ENCODE assay signal across 2 cellular contexts in genomic region chr9:110092792-110093191, GRCh38.
TF ChIP-seq lines count a peak whose summit lies in the region.

No MANE protein-coding gene starts in this region.

TF ChIP-seq in GM23338, 12 proteins besides CTCF, POLR2A, EP300 and RAD21 (continued from another document):
- no peak for TF ChIP-seq ZNF114 (CRISPR knock-in tag; IDR thresholded peaks at IDR 0.05)
- TF ChIP-seq ZNF331 (CRISPR knock-in tag; IDR thresholded peaks at IDR 0.05; ENCODE audit: low read depth) = no peak
- TF ChIP-seq REST (IDR thresholded peaks at IDR 0.05; ENCODE audit: unreplicated experiment) = no peak
- TF ChIP-seq EZH2phosphoT487 (IDR thresholded peaks at IDR 0.05; ENCODE audit: unreplicated experiment) = no peak
- no peak for TF ChIP-seq NANOG (IDR thresholded peaks at IDR 0.05; ENCODE audit: borderline replicate concordance)
- TF ChIP-seq, protein P1, sequence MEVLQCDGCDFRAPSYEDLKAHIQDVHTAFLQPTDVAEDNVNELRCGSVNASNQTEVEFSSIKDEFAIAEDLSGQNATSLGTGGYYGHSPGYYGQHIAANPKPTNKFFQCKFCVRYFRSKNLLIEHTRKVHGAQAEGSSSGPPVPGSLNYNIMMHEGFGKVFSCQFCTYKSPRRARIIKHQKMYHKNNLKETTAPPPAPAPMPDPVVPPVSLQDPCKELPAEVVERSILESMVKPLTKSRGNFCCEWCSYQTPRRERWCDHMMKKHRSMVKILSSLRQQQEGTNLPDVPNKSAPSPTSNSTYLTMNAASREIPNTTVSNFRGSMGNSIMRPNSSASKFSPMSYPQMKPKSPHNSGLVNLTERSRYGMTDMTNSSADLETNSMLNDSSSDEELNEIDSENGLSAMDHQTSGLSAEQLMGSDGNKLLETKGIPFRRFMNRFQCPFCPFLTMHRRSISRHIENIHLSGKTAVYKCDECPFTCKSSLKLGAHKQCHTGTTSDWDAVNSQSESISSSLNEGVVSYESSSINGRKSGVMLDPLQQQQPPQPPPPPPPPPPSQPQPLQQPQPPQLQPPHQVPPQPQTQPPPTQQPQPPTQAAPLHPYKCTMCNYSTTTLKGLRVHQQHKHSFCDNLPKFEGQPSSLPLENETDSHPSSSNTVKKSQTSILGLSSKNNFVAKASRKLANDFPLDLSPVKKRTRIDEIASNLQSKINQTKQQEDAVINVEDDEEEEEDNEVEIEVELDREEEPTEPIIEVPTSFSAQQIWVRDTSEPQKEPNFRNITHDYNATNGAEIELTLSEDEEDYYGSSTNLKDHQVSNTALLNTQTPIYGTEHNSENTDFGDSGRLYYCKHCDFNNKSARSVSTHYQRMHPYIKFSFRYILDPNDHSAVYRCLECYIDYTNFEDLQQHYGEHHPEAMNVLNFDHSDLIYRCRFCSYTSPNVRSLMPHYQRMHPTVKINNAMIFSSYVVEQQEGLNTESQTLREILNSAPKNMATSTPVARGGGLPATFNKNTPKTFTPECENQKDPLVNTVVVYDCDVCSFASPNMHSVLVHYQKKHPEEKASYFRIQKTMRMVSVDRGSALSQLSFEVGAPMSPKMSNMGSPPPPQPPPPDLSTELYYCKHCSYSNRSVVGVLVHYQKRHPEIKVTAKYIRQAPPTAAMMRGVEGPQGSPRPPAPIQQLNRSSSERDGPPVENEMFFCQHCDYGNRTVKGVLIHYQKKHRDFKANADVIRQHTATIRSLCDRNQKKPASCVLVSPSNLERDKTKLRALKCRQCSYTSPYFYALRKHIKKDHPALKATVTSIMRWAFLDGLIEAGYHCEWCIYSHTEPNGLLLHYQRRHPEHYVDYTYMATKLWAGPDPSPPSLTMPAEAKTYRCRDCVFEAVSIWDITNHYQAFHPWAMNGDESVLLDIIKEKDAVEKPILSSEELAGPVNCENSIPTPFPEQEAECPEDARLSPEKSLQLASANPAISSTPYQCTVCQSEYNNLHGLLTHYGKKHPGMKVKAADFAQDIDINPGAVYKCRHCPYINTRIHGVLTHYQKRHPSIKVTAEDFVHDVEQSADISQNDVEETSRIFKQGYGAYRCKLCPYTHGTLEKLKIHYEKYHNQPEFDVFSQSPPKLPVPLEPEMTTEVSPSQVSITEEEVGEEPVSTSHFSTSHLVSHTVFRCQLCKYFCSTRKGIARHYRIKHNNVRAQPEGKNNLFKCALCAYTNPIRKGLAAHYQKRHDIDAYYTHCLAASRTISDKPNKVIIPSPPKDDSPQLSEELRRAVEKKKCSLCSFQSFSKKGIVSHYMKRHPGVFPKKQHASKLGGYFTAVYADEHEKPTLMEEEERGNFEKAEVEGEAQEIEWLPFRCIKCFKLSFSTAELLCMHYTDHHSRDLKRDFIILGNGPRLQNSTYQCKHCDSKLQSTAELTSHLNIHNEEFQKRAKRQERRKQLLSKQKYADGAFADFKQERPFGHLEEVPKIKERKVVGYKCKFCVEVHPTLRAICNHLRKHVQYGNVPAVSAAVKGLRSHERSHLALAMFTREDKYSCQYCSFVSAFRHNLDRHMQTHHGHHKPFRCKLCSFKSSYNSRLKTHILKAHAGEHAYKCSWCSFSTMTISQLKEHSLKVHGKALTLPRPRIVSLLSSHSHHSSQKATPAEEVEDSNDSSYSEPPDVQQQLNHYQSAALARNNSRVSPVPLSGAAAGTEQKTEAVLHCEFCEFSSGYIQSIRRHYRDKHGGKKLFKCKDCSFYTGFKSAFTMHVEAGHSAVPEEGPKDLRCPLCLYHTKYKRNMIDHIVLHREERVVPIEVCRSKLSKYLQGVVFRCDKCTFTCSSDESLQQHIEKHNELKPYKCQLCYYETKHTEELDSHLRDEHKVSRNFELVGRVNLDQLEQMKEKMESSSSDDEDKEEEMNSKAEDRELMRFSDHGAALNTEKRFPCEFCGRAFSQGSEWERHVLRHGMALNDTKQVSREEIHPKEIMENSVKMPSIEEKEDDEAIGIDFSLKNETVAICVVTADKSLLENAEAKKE (CRISPR knock-in tag; IDR thresholded peaks at IDR 0.05) = no peak
- no peak for TF ChIP-seq CREB1 (CRISPR knock-in tag; IDR thresholded peaks at IDR 0.05; ENCODE audit: low read depth)
- no peak for TF ChIP-seq POLR2AphosphoS5 (IDR thresholded peaks at IDR 0.05; ENCODE audit: low read depth)
- TF ChIP-seq EZH2 (IDR thresholded peaks at IDR 0.05; ENCODE audit: low read depth, unreplicated experiment) = no peak
- no peak for TF ChIP-seq JUNB (IDR thresholded peaks at IDR 0.05; ENCODE audit: unreplicated experiment)

TF ChIP-seq in K562, 482 proteins besides CTCF, POLR2A, EP300 and RAD21 (continued from another document):
- TF ChIP-seq, protein P2, sequence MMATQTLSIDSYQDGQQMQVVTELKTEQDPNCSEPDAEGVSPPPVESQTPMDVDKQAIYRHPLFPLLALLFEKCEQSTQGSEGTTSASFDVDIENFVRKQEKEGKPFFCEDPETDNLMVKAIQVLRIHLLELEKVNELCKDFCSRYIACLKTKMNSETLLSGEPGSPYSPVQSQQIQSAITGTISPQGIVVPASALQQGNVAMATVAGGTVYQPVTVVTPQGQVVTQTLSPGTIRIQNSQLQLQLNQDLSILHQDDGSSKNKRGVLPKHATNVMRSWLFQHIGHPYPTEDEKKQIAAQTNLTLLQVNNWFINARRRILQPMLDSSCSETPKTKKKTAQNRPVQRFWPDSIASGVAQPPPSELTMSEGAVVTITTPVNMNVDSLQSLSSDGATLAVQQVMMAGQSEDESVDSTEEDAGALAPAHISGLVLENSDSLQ (IDR thresholded peaks at IDR 0.05) = no peak
